Comparison of ENCODE assay signal across 14 cellular contexts in genomic region chr1:156079762-156080597, GRCh38. TPM values are rescaled to one million over a fixed set of nuclear protein-coding genes. Genes with fewer than 3 reads are reported as not detected.
DNase-seq lines count a peak whose midpoint lies in the region; ATAC-seq, FAIRE-seq and TF ChIP-seq lines count a peak whose summit lies in the region.
"Had no signal": no experiment of that assay in that cellular context is flagged by ENCODE, and none has a peak within 500 bp of the region (broad histone marks: within the 10 kb centered on the region; RNA-seq: fewer than 3 reads in every experiment).

No MANE protein-coding gene starts in this region.

- intact Hi-C loops in K562 (cut with micrococcal nuclease), result loop anchor here (10.0 kb wide), 1 partner anchor 285 kb away; the partner anchor contains the start of gene RHBG

- peaks cover 2% of the 10 kb centered on the region for H3K9me1 ChIP-seq in K562 (ENCODE audit: control insufficient read depth, insufficient read depth, low read length)

- H3K9me3 ChIP-seq in HUES48 (ENCODE audit: control insufficient read depth, insufficient read depth, low read length) (no peaks in the 10 kb centered on the region), K562 (replicated peaks; ENCODE audit: control insufficient read depth, insufficient read depth, low read depth, low read length) (no peaks in the 10 kb centered on the region), mesodermal cell (ENCODE audit: control insufficient read depth, low read length) (no peaks in the 10 kb centered on the region), small intestine (ENCODE audit: control insufficient read depth, low read depth) (no peaks in the 10 kb centered on the region)

- TF ChIP-seq RAD21 in K562 (CRISPR knock-in tag; conservative IDR thresholded peaks at IDR 0.05 in 1 of 2, IDR thresholded peaks at IDR 0.05 in 1 of 2), result no peak

- peaks cover 32% of the 10 kb centered on the region for H3K36me3 ChIP-seq in HUES48 (ENCODE audit: control insufficient read depth, insufficient read depth, low read length)
- H3K36me3 ChIP-seq in K562 (ENCODE audit: control insufficient read depth, insufficient read depth, low read length), result peaks cover 23% of the 10 kb centered on the region; the same call in 1 of the 3 replicates
- peaks cover 50% of the 10 kb centered on the region for H3K36me3 ChIP-seq in mesodermal cell (ENCODE audit: control insufficient read depth, insufficient read depth, low read length)
- no peaks in the 10 kb centered on the region for H3K36me3 ChIP-seq in small intestine (ENCODE audit: control insufficient read depth in 2 of 2, insufficient read depth in 2 of 2, low read length in 2 of 2)

- DNase-seq in AG04449 (ENCODE audit: low read depth, low spot score), result no peak
- DNase-seq in K562 (ENCODE audit: extremely low read depth in 1 of 4, low spot score in 3 of 4), result no peak
- no peak for DNase-seq in kidney glomerular epithelial cell (lab: John Stamatoyannopoulos, UW)
- no peak for DNase-seq in NCI-H1436 (lab: John Stamatoyannopoulos, UW)
- no peak for DNase-seq in small intestine
- no peak for DNase-seq in stimulated activated CD4-positive, alpha-beta T cell treated with anti-CD3 and anti-CD28 coated beads, Interleukin-4, amount 100 ng/mL, for 1 hour
- DNase-seq: activated CD4-positive, alpha-beta T cell treated with anti-CD3 and anti-CD28 coated beads, Interleukin-2, amount 50 U/mL, for 1 hour; activated gamma-delta T cell; Karpas-422; NCI-H1930; stimulated activated naive CD4-positive, alpha-beta T cell treated with Interleukin-2 at 50 U/mL for 16 hours had no signal

- H2AFZ ChIP-seq in K562 (ENCODE audit: low read depth, low read length), result no peak overlapping the region

- H3K9ac ChIP-seq in HUES48 (ENCODE audit: low read depth, low read length) (0 out of 2 replicates have a peak overlapping the region, but pooled peaks have one; percentile 51), K562 (ENCODE audit: insufficient read depth in 1 of 2, low read depth in 2 of 2, low read length in 2 of 2) (peak overlapping the region in 1 of 2 experiments; percentile 94; a peak in 1 of 4 replicates)

- CTCF ChIA-PET in AG04449 (lab: Yijun Ruan, JAX) (interaction anchor here (0.9 to 3.4 kb wide), 3 partner anchors 13 to 49 kb away, joined by 3 to 17 read pairs (median 6); no protein-coding TSS in a partner anchor), K562 (lab: Yijun Ruan, JAX; ENCODE audit: low intra/inter-chr PET ratio) (no interaction called here)

- ATAC-seq in K562, result no peak
- ATAC-seq: left lobe of liver had no signal

- in situ Hi-C loops in K562 (cut with MboI), result no loop called here

- POLR2A ChIA-PET in AG04449 (lab: Yijun Ruan, JAX), result interaction anchor here (0.6 kb wide), 1 partner anchor 17 kb away, joined by 3 read pairs; no protein-coding TSS in a partner anchor
- POLR2A ChIA-PET in K562 (lab: Yijun Ruan, JAX), result interaction anchor here (0.6 to 0.7 kb wide), 2 partner anchors 8 to 19 kb away, joined by 3 read pairs; partner anchors contain the start of gene RAB25

- peaks cover 54% of the 10 kb centered on the region for H3K4me1 ChIP-seq in HUES48 (ENCODE audit: control insufficient read depth, insufficient read depth, low read length)
- peaks cover 22 to 43% of the 10 kb centered on the region in 2 experiments for H3K4me1 ChIP-seq in K562 (replicated peaks in 1 of 2; ENCODE audit: control insufficient read depth in 2 of 2, insufficient read depth in 2 of 2, low read length in 2 of 2)
- peaks cover 34% of the 10 kb centered on the region for H3K4me1 ChIP-seq in mesodermal cell (ENCODE audit: control insufficient read depth, insufficient read depth, low read length, poor library complexity, severe bottlenecking)
- no peaks in the 10 kb centered on the region for H3K4me1 ChIP-seq in small intestine (ENCODE audit: control insufficient read depth in 2 of 2, insufficient read depth in 1 of 2, low read depth in 1 of 2, low read length in 1 of 2)

- no peaks in the 10 kb centered on the region for H3K27me3 ChIP-seq in HUES48 (ENCODE audit: control insufficient read depth, insufficient read depth, low read length)
- H3K27me3 ChIP-seq in K562 (ENCODE audit: control insufficient read depth in 2 of 2, insufficient read depth in 2 of 2, low read length in 2 of 2), result no peaks in the 10 kb centered on the region
- no peaks in the 10 kb centered on the region for H3K27me3 ChIP-seq in small intestine (ENCODE audit: control insufficient read depth in 2 of 2, insufficient read depth in 2 of 2, low read length in 2 of 2)

- no TSS peak for BruUV-seq in K562 (replicated peaks; lab: Mats Ljungman, UMichigan)

- no peak for TF ChIP-seq POLR2A in K562 (conservative IDR thresholded peaks at IDR 0.05)

- H3K4me3 ChIP-seq in AG04449 (ENCODE audit: low read depth, low read length), result peak overlapping the region; percentile 80
- H3K4me3 ChIP-seq in HUES48 (ENCODE audit: low read depth, low read length), result peak overlapping the region; percentile 88
- peak overlapping the region; percentile 55; the same call in 1 of the 2 replicates for H3K4me3 ChIP-seq in K562
- H3K4me3 ChIP-seq in mesodermal cell (ENCODE audit: extremely low read depth, insufficient read depth, low read length, poor library complexity, severe bottlenecking), result peak overlapping the region; percentile 83
- H3K4me3 ChIP-seq in small intestine (ENCODE audit: low read depth in 1 of 2, low read length in 2 of 2), result no peak overlapping the region

- 90% methylated on average over 5 of the region's 10 CpGs for WGBS in K562 (ENCODE audit: insufficient coverage, low coverage, missing lambda C conversion rate)
- WGBS in mesodermal cell (ENCODE audit: insufficient coverage in 2 of 2), 2 experiments, result 41 to 82% methylated on average over 4 to 7 of the region's 10 CpGs
- WGBS in small intestine, 3 donors, result 76 to 83% (median 80%) methylated on average over 9 to 10 of the region's 10 CpGs

- H3K27ac ChIP-seq in HUES48 (ENCODE audit: low read depth, low read length), result peak overlapping the region; percentile 98
- no peak overlapping the region for H3K27ac ChIP-seq in K562 (ENCODE audit: extremely low read depth, low read depth, low read length)
- H3K27ac ChIP-seq in mesodermal cell (ENCODE audit: low read depth, low read length, severe bottlenecking), result peak overlapping the region; percentile 49
- no peak overlapping the region for H3K27ac ChIP-seq in small intestine (ENCODE audit: low read depth in 1 of 2, low read length in 1 of 2)

- peaks cover 15% of the 10 kb centered on the region for H3K79me2 ChIP-seq in K562 (ENCODE audit: control insufficient read depth, insufficient read depth, low read length)

- H3K4me2 ChIP-seq in K562 (ENCODE audit: insufficient read depth, low read length), result peak overlapping the region; percentile 85; the same call in 1 of the 2 replicates

- TF ChIP-seq CTCF in AG04449 (IDR thresholded peaks at IDR 0.05; ENCODE audit: insufficient read depth, low read length, missing control alignments) (no peak), K562 (IDR thresholded peaks at IDR 0.05 in 2 of 3, conservative IDR thresholded peaks at IDR 0.05 in 1 of 3; ENCODE audit: insufficient read depth in 2 of 3, low read depth in 1 of 3, low read length in 3 of 3) (no peak)

- no peak for TF ChIP-seq EP300 in K562 (IDR thresholded peaks at IDR 0.05; ENCODE audit: low read length)

- FAIRE-seq in K562 (lab: Jason Lieb, UNC) (no peak), small intestine (lab: Jason Lieb, UNC) (no peak)

- no peaks in the 10 kb centered on the region for H4K20me1 ChIP-seq in K562 (replicated peaks; ENCODE audit: control insufficient read depth, insufficient read depth, low read length)

RNA-seq across cellular contexts. Expression of gene MEX3A, which starts 2.3 kb away (rescaled TPM):
- total RNA-seq in K562 (2011; cell fraction: chromatin; rRNA removed; ENCODE audit: low replicate concordance), result 4.5 and 10.4 TPM in 2 replicates
- 5.4 and 5.8 TPM in 2 replicates for total RNA-seq in K562 (2011; cell fraction: nucleolus; rRNA removed)
- total RNA-seq in K562 (2011; cell fraction: nucleoplasm; rRNA removed), result 5.7 and 7.9 TPM in 2 replicates
- total RNA-seq in K562 (2014; rRNA removed) (7.3 and 8.0 TPM in 2 replicates), K562 (2014; rRNA removed; fragmentation: Illumina TruSeq; extraction: Trizol) (4.2 and 4.4 TPM in 2 replicates), K562 (2015; rRNA removed; fragmentation: Illumina TruSeq; extraction: Trizol) (4.7 and 5.1 TPM in 2 replicates), K562 (2021) (13.7 and 14.5 TPM in 2 replicates)
- polyA plus RNA-seq in K562 (2011; rRNA removed) (5.2 and 9.0 TPM in 2 replicates), K562 (2014; fragmentation: Illumina TruSeq; extraction: Trizol) (9.2 and 10.1 TPM in 2 replicates), K562 (2014; fragmentation: Nextera tagmentation; extraction: Ambion mirVana) (under 1 TPM; 0.36 to 0.37 TPM), K562 (2014; rRNA removed) (8.7 and 11.0 TPM in 2 replicates), small intestine (1 to 10 TPM in 1 of 3 donors, under 1 TPM in 2; under 0.01 to 1.5 (median 0.22) TPM)
- 11.1 and 12.3 TPM in 2 replicates for polyA plus RNA-seq in K562 (2011; cell fraction: cytosol; rRNA removed)
- polyA plus RNA-seq in K562 (2011; cell fraction: nucleus; rRNA removed), result 14.4 and 17.6 TPM in 2 replicates
- 3.8 and 8.5 TPM in 2 replicates for polyA plus RNA-seq in K562 (2012)
- 5.8 and 6.9 TPM in 2 replicates for polyA minus RNA-seq in K562 (2011; rRNA and poly(A)+ RNA removed)
- 10.8 and 15.0 TPM in 2 replicates for polyA minus RNA-seq in K562 (2011; cell fraction: cytosol; rRNA and poly(A)+ RNA removed)
- 2.6 and 5.0 TPM in 2 replicates for polyA minus RNA-seq in K562 (2011; cell fraction: nucleus; rRNA and poly(A)+ RNA removed)
- 61.7 TPM for polyA plus RNA-seq in mesodermal cell (2013, experiment 1 of 2)
- polyA plus RNA-seq in mesodermal cell (2013, experiment 2 of 2), result 47.5 TPM

RNA-seq across cellular contexts. Expression of gene RAB25, which starts 19.0 kb away (rescaled TPM):
- total RNA-seq in K562 (2011; cell fraction: chromatin; rRNA removed; ENCODE audit: low replicate concordance), result not detected in 2 replicates
- total RNA-seq in K562 (2011; cell fraction: nucleolus; rRNA removed), result not detected in 2 replicates
- total RNA-seq in K562 (2011; cell fraction: nucleoplasm; rRNA removed), result not detected in 2 replicates
- total RNA-seq in K562 (2014; rRNA removed) (not detected in 2 replicates), K562 (2014; rRNA removed; fragmentation: Illumina TruSeq; extraction: Trizol) (not detected in 2 replicates), K562 (2015; rRNA removed; fragmentation: Illumina TruSeq; extraction: Trizol) (not detected in 2 replicates), K562 (2021) (0.27 and 0.49 TPM in 2 replicates)
- polyA plus RNA-seq in K562 (2011; rRNA removed) (0.10 and 0.68 TPM in 2 replicates), K562 (2014; fragmentation: Illumina TruSeq; extraction: Trizol) (not detected in 2 replicates), K562 (2014; fragmentation: Nextera tagmentation; extraction: Ambion mirVana) (under 1 TPM in 1 of 2 experiments, not detected in 1; 0.13 TPM), K562 (2014; rRNA removed) (0.45 TPM in 1 of 2 replicates, not detected in the other), small intestine (100 to 1,000 TPM; 140 to 216 (median 140) TPM)
- polyA plus RNA-seq in K562 (2011; cell fraction: cytosol; rRNA removed), result 0.30 and 0.37 TPM in 2 replicates
- 0.24 TPM in 1 of 2 replicates, not detected in the other for polyA plus RNA-seq in K562 (2011; cell fraction: nucleus; rRNA removed)
- 0.18 and 0.36 TPM in 2 replicates for polyA plus RNA-seq in K562 (2012)
- polyA minus RNA-seq in K562 (2011; rRNA and poly(A)+ RNA removed), result 0.75 TPM in 1 of 2 replicates, not detected in the other
- polyA minus RNA-seq in K562 (2011; cell fraction: cytosol; rRNA and poly(A)+ RNA removed), result not detected in 2 replicates
- polyA minus RNA-seq in K562 (2011; cell fraction: nucleus; rRNA and poly(A)+ RNA removed), result not detected in 2 replicates
- 0.74 TPM for polyA plus RNA-seq in mesodermal cell (2013, experiment 1 of 2)
- polyA plus RNA-seq in mesodermal cell (2013, experiment 2 of 2), result 0.91 TPM

RNA-seq across cellular contexts. Expression of gene LAMTOR2, which starts 25.4 kb away (rescaled TPM):
- 9.0 and 18.3 TPM in 2 replicates for total RNA-seq in K562 (2011; cell fraction: chromatin; rRNA removed; ENCODE audit: low replicate concordance)
- total RNA-seq in K562 (2011; cell fraction: nucleolus; rRNA removed), result 19.3 and 22.5 TPM in 2 replicates
- total RNA-seq in K562 (2011; cell fraction: nucleoplasm; rRNA removed), result 16.0 and 16.2 TPM in 2 replicates
- total RNA-seq in K562 (2014; rRNA removed), result 92.7 and 98.7 TPM in 2 replicates
- 28.6 and 43.2 TPM in 2 replicates for total RNA-seq in K562 (2014; rRNA removed; fragmentation: Illumina TruSeq; extraction: Trizol)
- 69.3 and 74.6 TPM in 2 replicates for total RNA-seq in K562 (2015; rRNA removed; fragmentation: Illumina TruSeq; extraction: Trizol)
- total RNA-seq in K562 (2021), result 59.2 and 66.6 TPM in 2 replicates
- 39.0 and 62.8 TPM in 2 replicates for polyA plus RNA-seq in K562 (2011; rRNA removed)
- 100 and 125 TPM in 2 replicates for polyA plus RNA-seq in K562 (2011; cell fraction: cytosol; rRNA removed)
- polyA plus RNA-seq in K562 (2011; cell fraction: nucleus; rRNA removed), result 37.5 and 38.3 TPM in 2 replicates
- polyA plus RNA-seq in K562 (2012), result 84.9 and 94.8 TPM in 2 replicates
- 64.0 and 81.6 TPM in 2 replicates for polyA plus RNA-seq in K562 (2014; fragmentation: Illumina TruSeq; extraction: Trizol)
- polyA plus RNA-seq in K562 (2014; fragmentation: Nextera tagmentation; extraction: Ambion mirVana), result 100 to 1,000 TPM; 157 to 161 TPM
- polyA plus RNA-seq in K562 (2014; rRNA removed), result 88.8 and 91.0 TPM in 2 replicates
- 19.4 and 21.7 TPM in 2 replicates for polyA minus RNA-seq in K562 (2011; rRNA and poly(A)+ RNA removed)
- polyA minus RNA-seq in K562 (2011; cell fraction: cytosol; rRNA and poly(A)+ RNA removed), result 15.4 and 23.8 TPM in 2 replicates
- polyA minus RNA-seq in K562 (2011; cell fraction: nucleus; rRNA and poly(A)+ RNA removed), result 9.3 and 18.7 TPM in 2 replicates
- 87.0 TPM for polyA plus RNA-seq in mesodermal cell (2013, experiment 1 of 2)
- polyA plus RNA-seq in mesodermal cell (2013, experiment 2 of 2), result 84.4 TPM
- 100 to 1,000 TPM; 132 to 226 (median 165) TPM for polyA plus RNA-seq in small intestine

RNA-seq across cellular contexts. Expression of gene UBQLN4, which starts 26.4 kb away (rescaled TPM):
- 61.1 and 123 TPM in 2 replicates for total RNA-seq in K562 (2011; cell fraction: chromatin; rRNA removed; ENCODE audit: low replicate concordance)
- total RNA-seq in K562 (2011; cell fraction: nucleolus; rRNA removed), result 50.0 and 64.5 TPM in 2 replicates
- total RNA-seq in K562 (2011; cell fraction: nucleoplasm; rRNA removed), result 60.2 and 75.3 TPM in 2 replicates
- total RNA-seq in K562 (2014; rRNA removed) (35.1 and 38.1 TPM in 2 replicates), K562 (2014; rRNA removed; fragmentation: Illumina TruSeq; extraction: Trizol) (28.9 TPM in 2 replicates), K562 (2015; rRNA removed; fragmentation: Illumina TruSeq; extraction: Trizol) (35.8 and 37.0 TPM in 2 replicates), K562 (2021) (59.0 and 61.3 TPM in 2 replicates)
- polyA plus RNA-seq in K562 (2011; rRNA removed) (65.5 and 66.5 TPM in 2 replicates), K562 (2014; fragmentation: Illumina TruSeq; extraction: Trizol) (60.1 and 60.6 TPM in 2 replicates), K562 (2014; fragmentation: Nextera tagmentation; extraction: Ambion mirVana) (10 to 100 TPM; 13.5 to 31.2 TPM), K562 (2014; rRNA removed) (55.2 and 57.7 TPM in 2 replicates), small intestine (10 to 100 TPM; 14.1 to 22.0 (median 18.8) TPM)
- 70.3 and 86.6 TPM in 2 replicates for polyA plus RNA-seq in K562 (2011; cell fraction: cytosol; rRNA removed)
- polyA plus RNA-seq in K562 (2011; cell fraction: nucleus; rRNA removed), result 113 and 152 TPM in 2 replicates
- 42.0 and 54.4 TPM in 2 replicates for polyA plus RNA-seq in K562 (2012)
- 46.3 and 64.9 TPM in 2 replicates for polyA minus RNA-seq in K562 (2011; rRNA and poly(A)+ RNA removed)
- 42.7 and 42.8 TPM in 2 replicates for polyA minus RNA-seq in K562 (2011; cell fraction: cytosol; rRNA and poly(A)+ RNA removed)
- 24.6 and 31.0 TPM in 2 replicates for polyA minus RNA-seq in K562 (2011; cell fraction: nucleus; rRNA and poly(A)+ RNA removed)
- polyA plus RNA-seq in mesodermal cell (2013, experiment 1 of 2), result 49.2 TPM
- polyA plus RNA-seq in mesodermal cell (2013, experiment 2 of 2), result 41.5 TPM

RNA-seq across cellular contexts. Expression of gene LMNA, which starts 34.5 kb away (rescaled TPM):
- 84.8 and 209 TPM in 2 replicates for total RNA-seq in K562 (2011; cell fraction: chromatin; rRNA removed; ENCODE audit: low replicate concordance)
- total RNA-seq in K562 (2011; cell fraction: nucleolus; rRNA removed), result 154 and 172 TPM in 2 replicates
- total RNA-seq in K562 (2011; cell fraction: nucleoplasm; rRNA removed), result 95.4 and 117 TPM in 2 replicates
- 250 and 267 TPM in 2 replicates for total RNA-seq in K562 (2014; rRNA removed)
- total RNA-seq in K562 (2014; rRNA removed; fragmentation: Illumina TruSeq; extraction: Trizol), result 41.3 and 44.0 TPM in 2 replicates
- total RNA-seq in K562 (2015; rRNA removed; fragmentation: Illumina TruSeq; extraction: Trizol), result 89.1 and 97.7 TPM in 2 replicates
- 347 and 354 TPM in 2 replicates for total RNA-seq in K562 (2021)
- polyA plus RNA-seq in K562 (2011; rRNA removed), result 88.2 and 129 TPM in 2 replicates
- polyA plus RNA-seq in K562 (2011; cell fraction: cytosol; rRNA removed), result 116 and 274 TPM in 2 replicates
- polyA plus RNA-seq in K562 (2011; cell fraction: nucleus; rRNA removed), result 154 and 164 TPM in 2 replicates
- 193 TPM in 2 replicates for polyA plus RNA-seq in K562 (2012)
- 77.1 and 104 TPM in 2 replicates for polyA plus RNA-seq in K562 (2014; fragmentation: Illumina TruSeq; extraction: Trizol)
- 1 to 10 TPM in 1 of 2 experiments, under 1 TPM in 1; 1.00 to 4.5 TPM for polyA plus RNA-seq in K562 (2014; fragmentation: Nextera tagmentation; extraction: Ambion mirVana)
- polyA plus RNA-seq in K562 (2014; rRNA removed), result 123 and 166 TPM in 2 replicates
- 104 and 109 TPM in 2 replicates for polyA minus RNA-seq in K562 (2011; rRNA and poly(A)+ RNA removed)
- 151 and 176 TPM in 2 replicates for polyA minus RNA-seq in K562 (2011; cell fraction: cytosol; rRNA and poly(A)+ RNA removed)
- 47.4 and 69.6 TPM in 2 replicates for polyA minus RNA-seq in K562 (2011; cell fraction: nucleus; rRNA and poly(A)+ RNA removed)
- polyA plus RNA-seq in mesodermal cell (2013, experiment 1 of 2), result 193 TPM
- polyA plus RNA-seq in mesodermal cell (2013, experiment 2 of 2), result 171 TPM
- polyA plus RNA-seq in small intestine, result 100 to 1,000 TPM in 2 of 3 donors, 10 to 100 TPM in 1; 89.7 to 168 (median 101) TPM

Comparison
In these comparisons a context has a peak if more than half of its experiments do, and no peak if none do; other contexts are left out.
1. H3K4me3 ChIP-seq: peak in AG04449 (single experiment), HUES48 (single experiment), K562 (single experiment) and mesodermal cell (single experiment); none in small intestine (0 of 2).
2. H3K27ac ChIP-seq: peak in HUES48 (single experiment) and mesodermal cell (single experiment); none in K562 (single experiment) and small intestine (0 of 2).
3. RNA of gene RAB25, which starts 19.0 kb away (polyA plus RNA-seq): 140 to 216 TPM in small intestine; 0.10 to 0.68 TPM in K562; every median in the first group is over 10 times any median in the second.